In the genomic region with DNA sequence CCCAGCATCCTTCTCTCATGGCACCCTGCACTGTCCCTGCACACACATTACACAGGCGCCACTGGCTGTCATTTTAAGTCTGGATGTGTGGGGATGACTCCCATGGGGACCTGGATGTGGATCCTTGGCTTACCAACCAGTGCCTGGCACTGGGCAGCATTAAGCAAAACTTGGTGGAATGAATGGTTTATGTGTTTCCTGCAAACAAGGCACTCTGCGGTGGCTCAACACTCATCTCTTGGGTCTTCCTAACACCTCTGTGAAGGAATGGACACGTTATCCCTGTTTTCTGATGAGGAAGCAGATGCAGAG, we compare ENCODE assay signal across 1 cellular context.
TF ChIP-seq lines count a peak whose summit lies in the region.

No MANE protein-coding gene starts in this region.

TF ChIP-seq in WTC11, 78 proteins besides CTCF, POLR2A, EP300 and RAD21:
- TF ChIP-seq, protein P1, sequence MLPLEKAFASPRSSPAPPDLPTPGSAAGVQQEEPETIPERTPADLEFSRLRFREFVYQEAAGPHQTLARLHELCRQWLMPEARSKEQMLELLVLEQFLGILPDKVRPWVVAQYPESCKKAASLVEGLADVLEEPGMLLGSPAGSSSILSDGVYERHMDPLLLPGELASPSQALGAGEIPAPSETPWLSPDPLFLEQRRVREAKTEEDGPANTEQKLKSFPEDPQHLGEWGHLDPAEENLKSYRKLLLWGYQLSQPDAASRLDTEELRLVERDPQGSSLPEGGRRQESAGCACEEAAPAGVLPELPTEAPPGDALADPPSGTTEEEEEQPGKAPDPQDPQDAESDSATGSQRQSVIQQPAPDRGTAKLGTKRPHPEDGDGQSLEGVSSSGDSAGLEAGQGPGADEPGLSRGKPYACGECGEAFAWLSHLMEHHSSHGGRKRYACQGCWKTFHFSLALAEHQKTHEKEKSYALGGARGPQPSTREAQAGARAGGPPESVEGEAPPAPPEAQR (CRISPR knock-in tag; IDR thresholded peaks at IDR 0.05), result no peak
